In the genomic region with DNA sequence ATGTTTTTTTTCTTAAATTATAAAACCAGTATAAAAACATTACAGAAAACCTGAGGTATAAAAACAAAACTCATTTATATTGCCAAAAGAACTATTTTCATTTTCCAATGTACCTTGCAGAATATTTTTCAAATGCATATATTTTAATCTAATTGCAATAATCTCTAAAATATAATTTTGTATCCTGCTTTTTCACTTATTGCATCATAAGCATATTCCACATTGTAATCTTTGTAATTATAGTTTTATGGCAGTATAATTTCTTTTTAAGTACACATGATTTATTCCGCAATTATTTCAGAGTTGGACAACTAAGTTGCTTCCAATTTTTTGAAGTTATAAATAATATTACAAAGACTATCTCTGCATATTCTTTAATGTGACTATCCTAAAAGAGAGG, we compare ENCODE assay signal across 2 cellular contexts.
TF ChIP-seq lines count a peak whose summit lies in the region.

No MANE protein-coding gene starts in this region.

TF ChIP-seq in HepG2, 621 proteins besides CTCF, POLR2A, EP300 and RAD21:
- TF ChIP-seq ATF7 (IDR thresholded peaks at IDR 0.05) (peak; percentile 35; the same call in 1 of the 2 replicates), ATF7 (CRISPR knock-in tag; IDR thresholded peaks at IDR 0.05) (no peak), MAFG (CRISPR knock-in tag; IDR thresholded peaks at IDR 0.05) (no peak)

TF ChIP-seq in K562, 482 proteins besides CTCF, POLR2A, EP300 and RAD21:
- TF ChIP-seq ZNF316 (IDR thresholded peaks at IDR 0.05) = peak; percentile 62
- no peak for TF ChIP-seq HDAC8 (tag; IDR thresholded peaks at IDR 0.05)
- 0 out of 2 replicates have a peak, but pooled peaks have one; percentile 8 for TF ChIP-seq C11orf30 (IDR thresholded peaks at IDR 0.05; ENCODE audit: low read depth)
- TF ChIP-seq CEBPG (CRISPR knock-in tag; IDR thresholded peaks at IDR 0.05) = no peak
- peak in 1 of 2 experiments; percentile 85; a peak in 2 of 4 replicates for TF ChIP-seq CEBPG (tag; conservative IDR thresholded peaks at IDR 0.05 in 1 of 2, IDR thresholded peaks at IDR 0.05 in 1 of 2)
- no peak for TF ChIP-seq SMAD1 (IDR thresholded peaks at IDR 0.05; ENCODE audit: low read depth, low read length, partially characterized antibody)
- TF ChIP-seq CEBPB (tag; IDR thresholded peaks at IDR 0.05) = 0 out of 2 replicates have a peak, but pooled peaks have one; percentile 22
TF ChIP-seq in K562: peak in this region for 4.
